Comparison of ENCODE assay signal across 8 cellular contexts in the genomic region with DNA sequence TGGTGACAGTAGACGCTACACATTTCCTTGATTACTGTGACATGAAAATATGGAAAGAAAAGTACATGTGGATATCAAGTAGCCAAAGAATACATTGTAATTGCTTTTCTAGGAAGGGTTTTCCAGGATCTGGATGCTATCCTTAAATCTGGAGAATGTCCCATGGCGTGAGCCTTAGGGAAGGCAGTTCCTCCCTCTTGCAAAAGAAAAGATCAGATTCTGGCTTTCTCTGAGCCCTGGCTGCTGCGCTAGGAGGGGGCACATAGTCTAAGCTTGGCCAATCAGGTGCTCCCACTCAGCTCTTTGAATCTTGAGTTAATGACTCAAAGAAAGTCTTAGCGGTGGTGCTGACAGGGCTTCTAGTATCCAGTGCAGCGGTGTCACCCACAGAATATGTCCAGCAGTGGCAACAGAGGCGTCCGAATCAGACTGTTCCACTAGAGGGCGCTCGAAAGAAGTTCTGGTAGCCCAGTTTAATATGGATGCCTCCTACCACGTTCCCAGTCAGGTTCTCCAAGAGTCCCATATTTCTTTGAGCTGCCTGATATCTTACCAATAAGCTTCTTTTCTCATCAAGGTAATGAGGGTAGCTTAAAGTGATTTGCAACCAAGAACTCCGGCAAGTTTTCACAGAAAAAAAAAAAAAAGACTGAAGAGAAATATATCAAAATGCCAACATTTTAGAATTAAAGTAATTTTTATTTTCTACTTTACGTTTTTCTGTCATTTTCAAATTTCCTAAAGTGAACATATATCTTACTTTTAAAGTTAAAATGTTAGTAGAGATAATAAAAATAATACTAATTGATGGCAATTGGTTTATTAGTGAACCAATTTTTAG.
DNase-seq lines count a peak whose midpoint lies in the region; ATAC-seq, FAIRE-seq and TF ChIP-seq lines count a peak whose summit lies in the region.

No MANE protein-coding gene starts in this region.

- ATAC-seq in activated naive CD4-positive, alpha-beta T cell treated with anti-CD3 and anti-CD28 coated beads, Interleukin-2, amount 50 U/mL, for 72 hours = peak; percentile 82
- ATAC-seq in GM21786 (IDR thresholded peaks at IDR 0.05; ENCODE audit: unreplicated experiment) = no peak

- DNase-seq in GM13977 (ENCODE audit: low spot score) (peak; percentile 27), LNCaP clone FGC (ENCODE audit: low read depth) (peak; percentile 19), SKM-1 treated with dmso at 0.1 percent for 144 hours (lab: John Stamatoyannopoulos, UW; ENCODE audit: unreplicated experiment) (peak; percentile 28), cardiac muscle cell (ENCODE audit: low read depth in 1 of 2, low spot score in 1 of 2) (peak; percentile 74 to 94), renal cortical epithelial cell (ENCODE audit: low read depth) (peak; percentile 55)
- peak; percentile 55 to 70 for DNase-seq in activated naive CD4-positive, alpha-beta T cell treated with anti-CD3 and anti-CD28 coated beads, Interleukin-2, amount 50 U/mL, for 72 hours (ENCODE audit: low spot score in 2 of 2)

- no peaks in the 10 kb centered on the region for H3K9me3 Mint-ChIP-seq in activated naive CD4-positive, alpha-beta T cell treated with anti-CD3 and anti-CD28 coated beads, Interleukin-2, amount 50 U/mL, for 72 hours

- H3K4me1 ChIP-seq in cardiac muscle cell (ENCODE audit: low read depth) = no peaks in the 10 kb centered on the region

- peak; percentile 54 for FAIRE-seq in A204.1 (lab: Jason Lieb, UNC)

- H3K36me3 ChIP-seq in cardiac muscle cell = no peaks in the 10 kb centered on the region

- H3K27me3 ChIP-seq in cardiac muscle cell = no peaks in the 10 kb centered on the region

- TF ChIP-seq CTCF in GM13977 (IDR thresholded peaks at IDR 0.05; ENCODE audit: extremely low read depth, insufficient read depth, missing control alignments) (peak; percentile 73), LNCaP clone FGC (IDR thresholded peaks at IDR 0.05; ENCODE audit: control insufficient read depth, extremely low read depth, insufficient read depth) (peak; percentile 47), cardiac muscle cell (IDR thresholded peaks at IDR 0.05; ENCODE audit: low read depth, low read length) (peak; percentile 65)

- no peak overlapping the region for H3K27ac ChIP-seq in cardiac muscle cell

- in situ Hi-C loops in GM13977 (cut with MboI; ENCODE audit: low pct_unique_long_range_greater_than_20kb, low sequenced_read_pairs, unreplicated experiment) = loop anchor here (25.0 kb wide), 2 partner anchors 299 to 499 kb away; no protein-coding TSS in a partner anchor

- no peaks in the 10 kb centered on the region for H3K9me3 ChIP-seq in cardiac muscle cell (ENCODE audit: low read depth)

- H3K27ac Mint-ChIP-seq in activated naive CD4-positive, alpha-beta T cell treated with anti-CD3 and anti-CD28 coated beads, Interleukin-2, amount 50 U/mL, for 72 hours = no peak overlapping the region

- no peak overlapping the region for H3K4me3 ChIP-seq in LNCaP clone FGC (ENCODE audit: low read depth, low read length)
- H3K4me3 ChIP-seq in cardiac muscle cell = no peak overlapping the region

- H3K36me3 Mint-ChIP-seq in activated naive CD4-positive, alpha-beta T cell treated with anti-CD3 and anti-CD28 coated beads, Interleukin-2, amount 50 U/mL, for 72 hours = no peaks in the 10 kb centered on the region

Comparison
In these comparisons a context has a peak if more than half of its experiments do, and no peak if none do; other contexts are left out.
1. DNase-seq: peak in every context shown above with its lines; median percentile 84 in cardiac muscle cell; 62 in activated naive CD4-positive, alpha-beta T cell treated with anti-CD3 and anti-CD28 coated beads, Interleukin-2, amount 50 U/mL, for 72 hours; 55 in renal cortical epithelial cell; 28 in SKM-1 treated with dmso at 0.1 percent for 144 hours; 27 in GM13977; 19 in LNCaP clone FGC.